Comparison of ENCODE assay signal across 2 cellular contexts in genomic region chr1:46394872-46395465, GRCh38.
TF ChIP-seq lines count a peak whose summit lies in the region.

No MANE protein-coding gene starts in this region.

TF ChIP-seq in HCT116, 20 proteins besides CTCF, POLR2A, EP300 and RAD21:
- TF ChIP-seq, protein P1, sequence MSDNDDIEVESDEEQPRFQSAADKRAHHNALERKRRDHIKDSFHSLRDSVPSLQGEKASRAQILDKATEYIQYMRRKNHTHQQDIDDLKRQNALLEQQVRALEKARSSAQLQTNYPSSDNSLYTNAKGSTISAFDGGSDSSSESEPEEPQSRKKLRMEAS (IDR thresholded peaks at IDR 0.05), result no peak
- TF ChIP-seq ELF1 (IDR thresholded peaks at IDR 0.05; ENCODE audit: borderline replicate concordance, low read depth), result no peak
- TF ChIP-seq SRF (IDR thresholded peaks at IDR 0.05; ENCODE audit: low read depth), result no peak
- no peak for TF ChIP-seq SIN3A (IDR thresholded peaks at IDR 0.05; ENCODE audit: low read depth)

TF ChIP-seq in SK-N-SH, 30 proteins besides CTCF, POLR2A, EP300 and RAD21 (continued from another document):
- TF ChIP-seq GABPA (IDR thresholded peaks at IDR 0.05; ENCODE audit: low read depth) (no peak), EZH2phosphoT487 (IDR thresholded peaks at IDR 0.05; ENCODE audit: borderline replicate concordance, low read depth) (no peak), POLR2AphosphoS5 (IDR thresholded peaks at IDR 0.05; ENCODE audit: low read depth, low read length) (no peak), USF2 (IDR thresholded peaks at IDR 0.05; ENCODE audit: borderline replicate concordance, low read depth, low read length) (no peak), IRF3 (IDR thresholded peaks at IDR 0.05; ENCODE audit: low read depth, low read length) (no peak), FOXJ3 (CRISPR knock-in tag; IDR thresholded peaks at IDR 0.05) (no peak), CHD2 (IDR thresholded peaks at IDR 0.05; ENCODE audit: low read length, partially characterized antibody) (no peak), MEF2A (IDR thresholded peaks at IDR 0.05; ENCODE audit: borderline replicate concordance, low read depth) (no peak), YY1 (IDR thresholded peaks at IDR 0.05; ENCODE audit: low read depth) (no peak), MXI1 (IDR thresholded peaks at IDR 0.05; ENCODE audit: low read depth, low read length) (no peak), RFX5 (IDR thresholded peaks at IDR 0.05; ENCODE audit: low read length) (no peak)
- TF ChIP-seq, protein P2, sequence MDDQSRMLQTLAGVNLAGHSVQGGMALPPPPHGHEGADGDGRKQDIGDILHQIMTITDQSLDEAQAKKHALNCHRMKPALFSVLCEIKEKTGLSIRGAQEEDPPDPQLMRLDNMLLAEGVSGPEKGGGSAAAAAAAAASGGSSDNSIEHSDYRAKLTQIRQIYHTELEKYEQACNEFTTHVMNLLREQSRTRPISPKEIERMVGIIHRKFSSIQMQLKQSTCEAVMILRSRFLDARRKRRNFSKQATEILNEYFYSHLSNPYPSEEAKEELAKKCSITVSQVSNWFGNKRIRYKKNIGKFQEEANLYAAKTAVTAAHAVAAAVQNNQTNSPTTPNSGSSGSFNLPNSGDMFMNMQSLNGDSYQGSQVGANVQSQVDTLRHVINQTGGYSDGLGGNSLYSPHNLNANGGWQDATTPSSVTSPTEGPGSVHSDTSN (IDR thresholded peaks at IDR 0.05), result no peak
- TF ChIP-seq, protein P3, sequence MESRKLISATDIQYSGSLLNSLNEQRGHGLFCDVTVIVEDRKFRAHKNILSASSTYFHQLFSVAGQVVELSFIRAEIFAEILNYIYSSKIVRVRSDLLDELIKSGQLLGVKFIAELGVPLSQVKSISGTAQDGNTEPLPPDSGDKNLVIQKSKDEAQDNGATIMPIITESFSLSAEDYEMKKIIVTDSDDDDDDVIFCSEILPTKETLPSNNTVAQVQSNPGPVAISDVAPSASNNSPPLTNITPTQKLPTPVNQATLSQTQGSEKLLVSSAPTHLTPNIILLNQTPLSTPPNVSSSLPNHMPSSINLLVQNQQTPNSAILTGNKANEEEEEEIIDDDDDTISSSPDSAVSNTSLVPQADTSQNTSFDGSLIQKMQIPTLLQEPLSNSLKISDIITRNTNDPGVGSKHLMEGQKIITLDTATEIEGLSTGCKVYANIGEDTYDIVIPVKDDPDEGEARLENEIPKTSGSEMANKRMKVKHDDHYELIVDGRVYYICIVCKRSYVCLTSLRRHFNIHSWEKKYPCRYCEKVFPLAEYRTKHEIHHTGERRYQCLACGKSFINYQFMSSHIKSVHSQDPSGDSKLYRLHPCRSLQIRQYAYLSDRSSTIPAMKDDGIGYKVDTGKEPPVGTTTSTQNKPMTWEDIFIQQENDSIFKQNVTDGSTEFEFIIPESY (IDR thresholded peaks at IDR 0.05; ENCODE audit: borderline replicate concordance, low read depth), result no peak
TF ChIP-seq in SK-N-SH: peak in this region for 0.
